In genomic region chr6:63526931-63527330, GRCh38 we compare ENCODE assay signal across 18 cellular contexts.
"Had no signal": no experiment of that assay in that cellular context is flagged by ENCODE, and none has a peak within 500 bp of the region (broad histone marks: within the 10 kb centered on the region; RNA-seq: fewer than 3 reads in every experiment).

No MANE protein-coding gene starts in this region.

- H3K36me3 ChIP-seq: colonic mucosa, tibial artery, WERI-Rb-1 had no signal

- H3K4me3 ChIP-seq: colonic mucosa, lung, tibial artery had no signal

- ATAC-seq: activated CD8-positive, alpha-beta T cell treated with anti-CD3 and anti-CD28 coated beads for 36 hours; activated T-cell treated with anti-CD3 and anti-CD28 coated beads, Interleukin-2, amount 50 U/mL, for 4 hours; stimulated activated naive B cell treated with anti-CD40 and anti-IgM and Interleukin-4, amounts not matched to agents 10 μg/mL and 1 μg/mL and 100 μg/mL, for 72 hours had no signal

- H3K27me3 Mint-ChIP-seq: activated CD4-positive, alpha-beta T cell treated with anti-CD3 and anti-CD28 coated beads for 36 hours; activated CD8-positive, alpha-beta T cell treated with anti-CD3 and anti-CD28 coated beads for 36 hours had no signal

- H3K36me3 Mint-ChIP-seq: immature natural killer cell; naive B cell; stimulated activated naive B cell treated with anti-CD40 and anti-IgM and Interleukin-4, amounts not matched to agents 10 μg/mL and 1 μg/mL and 100 μg/mL, for 72 hours had no signal

- H3K27ac ChIP-seq: colonic mucosa, tibial artery, WERI-Rb-1 had no signal

- H3K4me3 Mint-ChIP-seq: activated CD4-positive, alpha-beta T cell treated with anti-CD3 and anti-CD28 coated beads for 36 hours; activated CD8-positive, alpha-beta T cell treated with anti-CD3 and anti-CD28 coated beads for 36 hours; activated T-cell treated with anti-CD3 and anti-CD28 coated beads, Interleukin-2, amount 50 U/mL, for 4 hours; immature natural killer cell; naive B cell; stimulated activated naive B cell treated with anti-CD40 and anti-IgM and Interleukin-4, amounts not matched to agents 10 μg/mL and 1 μg/mL and 100 μg/mL, for 72 hours; T-helper 1 cell treated with Interleukin-12 subunit alpha and Interleukin-12 subunit beta and Interleukin-4 antibody, amounts not matched to agents 30 μg/mL and 1 μg/mL, for 36 hours had no signal

- H3K4me1 ChIP-seq: colonic mucosa, tibial artery had no signal

- H3K9me3 Mint-ChIP-seq: activated CD8-positive, alpha-beta T cell treated with anti-CD3 and anti-CD28 coated beads for 36 hours; activated T-cell treated with anti-CD3 and anti-CD28 coated beads, Interleukin-2, amount 50 U/mL, for 4 hours; immature natural killer cell; naive B cell; stimulated activated naive B cell treated with anti-CD40 and anti-IgM and Interleukin-4, amounts not matched to agents 10 μg/mL and 1 μg/mL and 100 μg/mL, for 72 hours; T-helper 1 cell treated with Interleukin-12 subunit alpha and Interleukin-12 subunit beta and Interleukin-4 antibody, amounts not matched to agents 30 μg/mL and 1 μg/mL, for 36 hours had no signal

- H3K27ac Mint-ChIP-seq: activated CD4-positive, alpha-beta T cell treated with anti-CD3 and anti-CD28 coated beads for 36 hours; activated CD8-positive, alpha-beta T cell treated with anti-CD3 and anti-CD28 coated beads for 36 hours; immature natural killer cell; naive B cell; stimulated activated naive B cell treated with anti-CD40 and anti-IgM and Interleukin-4, amounts not matched to agents 10 μg/mL and 1 μg/mL and 100 μg/mL, for 72 hours had no signal

- H3K4me1 Mint-ChIP-seq: naive B cell had no signal

- H3K9me3 ChIP-seq: colonic mucosa, tibial artery had no signal

- H3K27me3 ChIP-seq: colonic mucosa, tibial artery had no signal

- DNase-seq: activated CD4-positive, alpha-beta T cell treated with anti-CD3 and anti-CD28 coated beads for 36 hours; activated CD8-positive, alpha-beta T cell treated with anti-CD3 and anti-CD28 coated beads for 36 hours; activated effector memory CD4-positive, alpha-beta T cell treated with Interleukin-2 at 50 U/mL for 16 hours; activated naive CD4-positive, alpha-beta T cell treated with anti-CD3 and anti-CD28 coated beads, Interleukin-2, amount 50 U/mL, for 16 hours; activated T-cell treated with anti-CD3 and anti-CD28 coated beads, Interleukin-2, amount 50 U/mL, for 4 hours; caudate nucleus; head of caudate nucleus; immature natural killer cell; naive B cell; retina; stimulated activated CD4-positive, alpha-beta T cell treated with anti-CD3 and anti-CD28 coated beads, Interleukin-15, amount 100 ng/mL, for 24 hours; stimulated activated CD4-positive, alpha-beta T cell treated with anti-CD3 and anti-CD28 coated beads, Interleukin-4, amount 100 ng/mL, for 1 hour; stimulated activated naive B cell treated with anti-CD40 and anti-IgM and Interleukin-4, amounts not matched to agents 10 μg/mL and 1 μg/mL and 100 μg/mL, for 72 hours; tibial artery; WERI-Rb-1 had no signal
